Comparison of ENCODE assay signal across 11 cellular contexts in the genomic region with DNA sequence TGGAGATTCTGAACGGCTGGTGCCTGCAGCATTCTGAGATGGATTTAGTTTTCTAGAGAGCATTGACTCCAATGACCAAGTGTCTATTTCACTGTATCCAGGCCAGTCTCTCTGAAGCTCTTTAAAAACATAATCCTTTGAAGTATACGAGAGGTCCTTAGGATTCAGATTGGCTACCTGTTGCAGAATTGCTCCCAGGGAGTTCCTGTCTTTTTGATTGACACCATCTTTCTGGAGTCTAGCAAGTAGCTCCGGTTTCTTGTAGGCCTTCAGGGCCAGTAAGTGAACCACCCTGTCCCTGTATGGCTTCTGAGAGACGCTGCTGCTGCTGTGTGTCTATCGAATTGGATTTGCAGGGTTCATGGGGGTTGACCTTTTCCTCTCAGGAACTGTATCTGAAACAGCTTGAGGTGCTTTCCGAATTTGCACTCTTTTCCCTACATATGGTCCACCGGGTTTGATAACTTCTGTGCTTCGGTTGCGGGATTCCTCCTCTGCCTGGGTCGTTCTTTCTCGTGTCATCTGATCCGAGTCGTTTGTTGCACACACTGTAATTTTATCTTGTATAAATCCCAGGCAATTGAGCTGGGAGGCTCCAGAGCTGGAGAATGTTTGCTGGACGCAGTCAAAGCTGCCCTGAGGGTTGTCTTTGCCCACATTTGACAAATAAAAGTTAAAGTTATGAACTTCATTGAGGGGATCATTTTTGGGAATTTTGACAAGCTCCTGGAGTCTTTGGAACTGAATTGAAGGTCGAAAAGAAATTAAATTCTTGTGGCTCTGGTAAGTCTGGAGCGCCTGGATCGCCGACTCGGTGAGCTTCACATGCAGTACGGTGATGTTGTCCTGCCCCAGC. TPM values are rescaled to one million over a fixed set of nuclear protein-coding genes. Genes with fewer than 3 reads are reported as not detected.
DNase-seq lines count a peak whose midpoint lies in the region; ATAC-seq and TF ChIP-seq lines count a peak whose summit lies in the region.
"Not testable (repeated sequence)": the region's sequence is repeated elsewhere in the genome, so short reads cannot be mapped to it uniquely, and the experiment has no call there.
"Had no signal": no experiment of that assay in that cellular context is flagged by ENCODE, and none has a peak within 500 bp of the region (broad histone marks: within the 10 kb centered on the region; RNA-seq: fewer than 3 reads in every experiment).

No MANE protein-coding gene starts in this region.

- not testable (repeated sequence) for H3K36me3 Mint-ChIP-seq in osteocyte (ENCODE audit: unreplicated experiment)

- CTCF ChIA-PET in A673 (lab: Charles Lee) (interaction anchor here (1.2 kb wide), 1 partner anchor 9 kb away, joined by 3 read pairs; no protein-coding TSS in a partner anchor), HEK293T (lab: Yijun Ruan, JAX) (interaction anchor here (0.6 to 1.0 kb wide), 3 partner anchors 188 to 1722 kb away, joined by 3 read pairs; no protein-coding TSS in a partner anchor)
- CTCF ChIA-PET in mammary epithelial cell (lab: Charles Lee; ENCODE audit: low non-redundant PET), result not testable (repeated sequence)

- not testable (repeated sequence) for TF ChIP-seq POLR2A in right lobe of liver (IDR thresholded peaks at IDR 0.05)

- TF ChIP-seq CTCF in A673 (conservative IDR thresholded peaks at IDR 0.05; ENCODE audit: low read depth, low read length); mammary epithelial cell (conservative IDR thresholded peaks at IDR 0.05 in 1 of 2, IDR thresholded peaks at IDR 0.05 in 1 of 2; ENCODE audit: extremely low read depth in 1 of 2, insufficient read depth in 1 of 2, low read depth in 1 of 2, low read length in 2 of 2); fibroblast of villous mesenchyme (IDR thresholded peaks at IDR 0.05; ENCODE audit: insufficient read depth, low read depth, low read length); right lobe of liver (IDR thresholded peaks at IDR 0.05); osteocyte (IDR thresholded peaks at IDR 0.05): not testable (repeated sequence)

- peak overlapping the region; percentile 80 for H2AFZ ChIP-seq in mammary epithelial cell (ENCODE audit: low read depth, low read length)

- intact Hi-C loops in A673 (cut with micrococcal nuclease; ENCODE audit: unreplicated experiment); right lobe of liver (cut with DNase I): not testable (repeated sequence)
- intact Hi-C loops in mammary epithelial cell (cut with micrococcal nuclease), result loop anchor here (2.0 kb wide), 1 partner anchor 22 kb away; no protein-coding TSS in a partner anchor

- H3K4me1 Mint-ChIP-seq in osteocyte (ENCODE audit: unreplicated experiment), result peaks cover 15% of the 10 kb centered on the region

- not testable (repeated sequence) for H3K9me3 Mint-ChIP-seq in osteocyte (ENCODE audit: unreplicated experiment)

- H3K9ac ChIP-seq in mammary epithelial cell (ENCODE audit: insufficient read depth, low read length), result not testable (repeated sequence)
- peak overlapping the region in 1 of 5 donors; percentile 51 for H3K9ac ChIP-seq in subcutaneous abdominal adipose tissue (ENCODE audit: low read length in 5 of 5)

- dilution Hi-C loops in mammary epithelial cell (cut with HindIII; ENCODE audit: low sequenced_read_pairs), result not testable (repeated sequence)

- H3K4me2 ChIP-seq in mammary epithelial cell (ENCODE audit: insufficient read depth, low read depth, low read length), result peak overlapping the region; percentile 77

- ATAC-seq in right lobe of liver, result peak in 2 of 4 donors; percentile 1

- POLR2A ChIA-PET in A673 (lab: Charles Lee; ENCODE audit: low non-redundant PET), result not testable (repeated sequence)
- POLR2A ChIA-PET in HEK293T (lab: Yijun Ruan, JAX), result interaction anchor here (1.0 kb wide), 2 partner anchors 9 to 215 kb away, joined by 3 read pairs; no protein-coding TSS in a partner anchor

- H3K27me3 Mint-ChIP-seq in osteocyte (ENCODE audit: unreplicated experiment), result peaks cover 79% of the 10 kb centered on the region

- H3K4me3 Mint-ChIP-seq in osteocyte (ENCODE audit: unreplicated experiment), result peak overlapping the region; percentile 60

- 71% methylated on average over 14 of the region's 20 CpGs for WGBS in mammary epithelial cell (ENCODE audit: low coverage, missing lambda C conversion rate)
- 55% methylated on average over 18 of the region's 20 CpGs for WGBS in right lobe of liver (ENCODE audit: insufficient coverage, low coverage, low lambda C conversion rate, missing lambda C conversion rate)

- not testable (repeated sequence) for BruUV-seq in A673 (replicated peaks; lab: Mats Ljungman, UMichigan); mammary epithelial cell (replicated peaks; lab: Mats Ljungman, UMichigan)

- H3K36me3 ChIP-seq in A673 (ENCODE audit: insufficient read depth, low read length, poor library complexity, severe bottlenecking); mammary epithelial cell (ENCODE audit: insufficient read depth, low read length); right lobe of liver; subcutaneous abdominal adipose tissue (ENCODE audit: control insufficient read depth in 5 of 5, insufficient read depth in 5 of 5, low read length in 5 of 5): not testable (repeated sequence)

- H3K27ac ChIP-seq in A673 (ENCODE audit: low read depth, low read length, poor library complexity, severe bottlenecking); mammary epithelial cell (ENCODE audit: insufficient read depth, low read depth, low read length); subcutaneous abdominal adipose tissue (ENCODE audit: low read depth, low read length): not testable (repeated sequence)
- peak overlapping the region in 1 of 3 donors; percentile 33 for H3K27ac ChIP-seq in right lobe of liver

- H3K79me2 ChIP-seq in mammary epithelial cell (ENCODE audit: insufficient read depth, low read length), result not testable (repeated sequence)

- in situ Hi-C loops in mammary epithelial cell (cut with MboI; ENCODE audit: low sequenced_read_pairs in 2 of 2), result loop anchor here in 1 of 2 donors (25.0 kb wide), 1 partner anchor 910 kb away; a partner anchor contains a TSS

- not testable (repeated sequence) for H3K4me1 ChIP-seq in A673 (ENCODE audit: insufficient read depth, low read length, poor library complexity, severe bottlenecking)
- H3K4me1 ChIP-seq in mammary epithelial cell (ENCODE audit: insufficient read depth, low read length) (peaks cover 18% of the 10 kb centered on the region), right lobe of liver (peaks cover 0 to 21% (median 7%) of the 10 kb centered on the region in 4 donors), subcutaneous abdominal adipose tissue (ENCODE audit: control insufficient read depth in 5 of 5, insufficient read depth in 5 of 5, low read length in 5 of 5) (peaks cover 2 to 30% (median 25%) of the 10 kb centered on the region in 5 donors)

- not testable (repeated sequence) for H3K27me3 ChIP-seq in A673 (replicated peaks; ENCODE audit: insufficient read depth, low read depth, low read length, poor library complexity); mammary epithelial cell (ENCODE audit: insufficient read depth, low read length); right lobe of liver; subcutaneous abdominal adipose tissue (ENCODE audit: control insufficient read depth in 5 of 5, insufficient read depth in 4 of 5, low read length in 5 of 5)

- DNase-seq in A673 (ENCODE audit: low spot score); HEK293T (ENCODE audit: extremely low spot score); mammary epithelial cell; right lobe of liver; osteocyte (ENCODE audit: extremely low spot score, unreplicated experiment): not testable (repeated sequence)
- peak; percentile 10 for DNase-seq in RPMI7951 (ENCODE audit: low read depth)
- peak; percentile 8 for DNase-seq in fibroblast of villous mesenchyme (ENCODE audit: low read depth)

- not testable (repeated sequence) for H4K20me1 ChIP-seq in mammary epithelial cell (ENCODE audit: insufficient read depth, low read length)

- not testable (repeated sequence) for H3K9me3 ChIP-seq in A673 (ENCODE audit: low read depth, low read length, poor library complexity, severe bottlenecking); mammary epithelial cell (replicated peaks; ENCODE audit: insufficient read depth, low read length); right lobe of liver; subcutaneous abdominal adipose tissue (ENCODE audit: control insufficient read depth in 5 of 5, low read length in 5 of 5)

- H3K4me3 ChIP-seq in A673 (ENCODE audit: low read depth, low read length, poor library complexity, severe bottlenecking) (peak overlapping the region; percentile 24), mammary epithelial cell (replicated peaks in 1 of 3; ENCODE audit: insufficient read depth in 1 of 3, low read depth in 2 of 3, low read length in 3 of 3) (peak overlapping the region; percentile 49 to 52 (median 49)), fibroblast of villous mesenchyme (ENCODE audit: low read depth, low read length) (peak overlapping the region; percentile 54), right lobe of liver (peak overlapping the region; percentile 33 to 52 (median 47)), subcutaneous abdominal adipose tissue (ENCODE audit: low read depth in 1 of 5, low read length in 5 of 5) (peak overlapping the region in 4 of 5 donors; percentile 22 to 53 (median 42))

- H3K27ac Mint-ChIP-seq in osteocyte (ENCODE audit: unreplicated experiment), result not testable (repeated sequence)

TF ChIP-seq in HEK293T, 16 proteins besides CTCF, POLR2A, EP300 and RAD21:
- TF ChIP-seq L3MBTL2 (conservative IDR thresholded peaks at IDR 0.05), result 0 out of 2 replicates have a peak, but pooled peaks have one; percentile 13
- TF ChIP-seq, protein P1, sequence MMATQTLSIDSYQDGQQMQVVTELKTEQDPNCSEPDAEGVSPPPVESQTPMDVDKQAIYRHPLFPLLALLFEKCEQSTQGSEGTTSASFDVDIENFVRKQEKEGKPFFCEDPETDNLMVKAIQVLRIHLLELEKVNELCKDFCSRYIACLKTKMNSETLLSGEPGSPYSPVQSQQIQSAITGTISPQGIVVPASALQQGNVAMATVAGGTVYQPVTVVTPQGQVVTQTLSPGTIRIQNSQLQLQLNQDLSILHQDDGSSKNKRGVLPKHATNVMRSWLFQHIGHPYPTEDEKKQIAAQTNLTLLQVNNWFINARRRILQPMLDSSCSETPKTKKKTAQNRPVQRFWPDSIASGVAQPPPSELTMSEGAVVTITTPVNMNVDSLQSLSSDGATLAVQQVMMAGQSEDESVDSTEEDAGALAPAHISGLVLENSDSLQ (IDR thresholded peaks at IDR 0.05), result peak; percentile 75

RNA-seq across cellular contexts. Expression of a gene that starts 3.6 kb away (rescaled TPM):
- total RNA-seq in A673 (2021) (0.79 and 1.3 TPM in 2 replicates), mammary epithelial cell (1 to 10 TPM; 1.3 to 3.7 TPM), fibroblast of villous mesenchyme (under 0.01 TPM in 2 replicates), right lobe of liver (1 to 10 TPM; 5.4 to 8.9 (median 7.1) TPM), osteocyte (not detected in 2 replicates)
- 0.36 and 1.3 TPM in 2 replicates for total RNA-seq in RPMI7951 (2014; rRNA removed; shearing (Covaris generic))
- polyA plus RNA-seq in mammary epithelial cell, result 3.7 TPM
- 1.6 TPM for polyA minus RNA-seq in mammary epithelial cell
- total RNA-seq: Caco-2; natural killer cell treated with Interleukin-12 subunit alpha and Interleukin-12 subunit beta and Interleukin-15 and Interleukin-18, amount 100 ng/mL, for 72 hours had no signal
- polyA plus RNA-seq: fibroblast of lung had no signal
